1 cellular context compared by ENCODE assay signal in the genomic region with DNA sequence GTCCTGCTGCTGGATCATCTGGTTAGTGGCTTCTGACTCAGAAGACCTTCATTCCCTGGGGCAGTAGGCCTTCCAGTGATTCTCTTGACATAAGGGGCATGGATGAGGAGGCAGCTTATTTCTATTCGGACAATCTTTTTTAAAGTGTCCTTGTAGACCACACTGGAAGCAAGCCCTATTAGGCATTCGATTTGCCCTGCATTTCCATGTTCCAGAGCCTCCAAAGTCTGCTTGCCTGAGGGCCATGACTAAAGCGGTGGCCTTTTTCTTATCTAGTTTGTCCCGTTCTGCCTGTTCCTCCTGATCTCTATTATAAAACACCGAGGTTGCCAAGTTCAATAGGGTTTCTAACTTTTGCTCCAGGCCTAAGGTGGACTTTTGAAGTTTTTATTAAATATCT. TPM values are rescaled to one million over a fixed set of nuclear protein-coding genes. Genes with fewer than 3 reads are reported as not detected.
"Had no signal": no experiment of that assay in that cellular context is flagged by ENCODE, and none has a peak within 500 bp of the region (broad histone marks: within the 10 kb centered on the region; RNA-seq: fewer than 3 reads in every experiment).

No MANE protein-coding gene starts in this region.

RNA-seq across cellular contexts. Expression of a gene that starts 49.7 kb away (rescaled TPM):
- total RNA-seq: naive thymus-derived CD8-positive, alpha-beta T cell had no signal
- polyA plus RNA-seq: naive thymus-derived CD8-positive, alpha-beta T cell had no signal
